In the genomic region with DNA sequence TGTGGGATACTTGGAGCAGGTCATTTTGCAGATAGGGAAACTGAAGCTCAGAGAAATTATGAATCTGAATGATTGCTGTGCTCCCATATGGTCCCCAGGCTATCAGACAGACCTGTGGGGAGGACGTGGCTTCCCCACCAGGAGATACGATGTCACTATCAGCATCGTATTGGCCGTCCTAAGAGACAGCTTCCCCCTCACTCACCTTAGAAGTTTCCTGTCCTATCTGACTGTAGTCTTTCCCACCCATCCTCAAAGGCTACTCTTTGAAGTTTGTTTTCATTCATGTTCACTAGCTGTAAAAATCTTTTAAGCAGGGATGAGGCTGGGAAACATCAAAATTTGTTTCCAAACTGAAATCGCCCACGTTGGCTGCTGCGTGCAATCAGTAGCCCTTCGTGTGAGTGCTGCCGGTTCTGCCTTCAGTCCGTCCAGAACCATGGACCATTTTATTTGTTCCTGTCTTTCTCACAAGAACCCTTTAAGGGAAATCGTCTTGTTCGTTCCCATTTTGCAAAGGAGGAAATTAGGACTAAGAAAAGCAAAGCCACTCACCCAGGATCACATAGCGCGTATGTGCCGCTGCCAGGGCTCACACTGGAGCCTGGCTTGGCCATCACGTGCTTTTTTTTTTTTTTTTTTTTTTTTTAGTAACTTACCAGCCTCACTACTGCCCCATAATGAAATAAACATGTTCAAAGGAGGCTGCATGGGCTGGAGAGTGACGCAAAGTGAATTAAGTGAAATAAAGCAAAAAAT, we compare ENCODE assay signal across 1 cellular context.
TF ChIP-seq lines count a peak whose summit lies in the region.

No MANE protein-coding gene starts in this region.

TF ChIP-seq in GM23338, 12 proteins besides CTCF, POLR2A, EP300 and RAD21 (continued from another document):
- TF ChIP-seq EZH2phosphoT487 (IDR thresholded peaks at IDR 0.05; ENCODE audit: unreplicated experiment) (no peak), POLR2AphosphoS5 (IDR thresholded peaks at IDR 0.05; ENCODE audit: low read depth) (no peak), NANOG (IDR thresholded peaks at IDR 0.05; ENCODE audit: borderline replicate concordance) (no peak), ZNF114 (CRISPR knock-in tag; IDR thresholded peaks at IDR 0.05) (no peak), ZNF331 (CRISPR knock-in tag; IDR thresholded peaks at IDR 0.05; ENCODE audit: low read depth) (no peak)
- TF ChIP-seq, protein P1, sequence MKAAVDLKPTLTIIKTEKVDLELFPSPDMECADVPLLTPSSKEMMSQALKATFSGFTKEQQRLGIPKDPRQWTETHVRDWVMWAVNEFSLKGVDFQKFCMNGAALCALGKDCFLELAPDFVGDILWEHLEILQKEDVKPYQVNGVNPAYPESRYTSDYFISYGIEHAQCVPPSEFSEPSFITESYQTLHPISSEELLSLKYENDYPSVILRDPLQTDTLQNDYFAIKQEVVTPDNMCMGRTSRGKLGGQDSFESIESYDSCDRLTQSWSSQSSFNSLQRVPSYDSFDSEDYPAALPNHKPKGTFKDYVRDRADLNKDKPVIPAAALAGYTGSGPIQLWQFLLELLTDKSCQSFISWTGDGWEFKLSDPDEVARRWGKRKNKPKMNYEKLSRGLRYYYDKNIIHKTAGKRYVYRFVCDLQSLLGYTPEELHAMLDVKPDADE (IDR thresholded peaks at IDR 0.05): no peak
- TF ChIP-seq, protein P2, sequence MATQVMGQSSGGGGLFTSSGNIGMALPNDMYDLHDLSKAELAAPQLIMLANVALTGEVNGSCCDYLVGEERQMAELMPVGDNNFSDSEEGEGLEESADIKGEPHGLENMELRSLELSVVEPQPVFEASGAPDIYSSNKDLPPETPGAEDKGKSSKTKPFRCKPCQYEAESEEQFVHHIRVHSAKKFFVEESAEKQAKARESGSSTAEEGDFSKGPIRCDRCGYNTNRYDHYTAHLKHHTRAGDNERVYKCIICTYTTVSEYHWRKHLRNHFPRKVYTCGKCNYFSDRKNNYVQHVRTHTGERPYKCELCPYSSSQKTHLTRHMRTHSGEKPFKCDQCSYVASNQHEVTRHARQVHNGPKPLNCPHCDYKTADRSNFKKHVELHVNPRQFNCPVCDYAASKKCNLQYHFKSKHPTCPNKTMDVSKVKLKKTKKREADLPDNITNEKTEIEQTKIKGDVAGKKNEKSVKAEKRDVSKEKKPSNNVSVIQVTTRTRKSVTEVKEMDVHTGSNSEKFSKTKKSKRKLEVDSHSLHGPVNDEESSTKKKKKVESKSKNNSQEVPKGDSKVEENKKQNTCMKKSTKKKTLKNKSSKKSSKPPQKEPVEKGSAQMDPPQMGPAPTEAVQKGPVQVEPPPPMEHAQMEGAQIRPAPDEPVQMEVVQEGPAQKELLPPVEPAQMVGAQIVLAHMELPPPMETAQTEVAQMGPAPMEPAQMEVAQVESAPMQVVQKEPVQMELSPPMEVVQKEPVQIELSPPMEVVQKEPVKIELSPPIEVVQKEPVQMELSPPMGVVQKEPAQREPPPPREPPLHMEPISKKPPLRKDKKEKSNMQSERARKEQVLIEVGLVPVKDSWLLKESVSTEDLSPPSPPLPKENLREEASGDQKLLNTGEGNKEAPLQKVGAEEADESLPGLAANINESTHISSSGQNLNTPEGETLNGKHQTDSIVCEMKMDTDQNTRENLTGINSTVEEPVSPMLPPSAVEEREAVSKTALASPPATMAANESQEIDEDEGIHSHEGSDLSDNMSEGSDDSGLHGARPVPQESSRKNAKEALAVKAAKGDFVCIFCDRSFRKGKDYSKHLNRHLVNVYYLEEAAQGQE (IDR thresholded peaks at IDR 0.05; ENCODE audit: unreplicated experiment): no peak
